In the genomic region with DNA sequence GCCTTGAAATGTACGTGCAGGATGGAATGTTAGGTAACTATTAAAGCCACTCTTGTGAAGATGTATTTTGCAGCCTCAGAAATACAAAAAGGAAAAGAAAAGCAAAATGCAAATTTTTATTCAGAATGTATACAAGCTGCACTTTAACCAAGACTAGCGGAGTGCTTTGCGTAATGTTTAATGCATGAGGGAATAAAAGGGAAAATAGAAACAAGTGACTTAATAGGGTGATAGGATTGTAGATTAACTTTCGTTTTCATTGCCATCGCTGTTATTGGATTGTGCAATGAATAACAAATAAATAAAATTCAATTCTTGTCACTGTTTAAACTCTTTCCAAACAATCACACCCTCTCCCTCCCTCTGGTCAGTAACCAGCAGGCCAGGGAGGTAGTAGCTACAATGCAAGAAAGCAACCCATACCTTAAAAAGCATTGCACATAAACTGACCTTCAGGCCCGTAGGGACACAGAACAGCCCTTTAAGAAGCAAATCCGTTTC, we compare ENCODE assay signal across 8 cellular contexts. TPM values are rescaled to one million over a fixed set of nuclear protein-coding genes. Genes with fewer than 3 reads are reported as not detected.
DNase-seq lines count a peak whose midpoint lies in the region; TF ChIP-seq lines count a peak whose summit lies in the region.

No MANE protein-coding gene starts in this region.

- H3K27ac ChIP-seq in WERI-Rb-1 (peak overlapping the region; percentile 90), iPS DF 6.9 (ENCODE audit: low read length) (no peak overlapping the region), spleen (peak overlapping the region; percentile 91 to 99 (median 96))

- H3K4me1 Mint-ChIP-seq in activated naive CD4-positive, alpha-beta T cell treated with anti-CD3 and anti-CD28 coated beads, Interleukin-2, amount 10 ng/mL, durations not matched to agents 7 days and 5 days, result peaks cover 44% of the 10 kb centered on the region

- peak overlapping the region; percentile 94 for H3K27ac Mint-ChIP-seq in activated naive CD4-positive, alpha-beta T cell treated with anti-CD3 and anti-CD28 coated beads, Interleukin-2, amount 10 ng/mL, durations not matched to agents 7 days and 5 days

- TF ChIP-seq POLR2A in spleen (IDR thresholded peaks at IDR 0.05), result no peak

- H3K27me3 ChIP-seq in WERI-Rb-1 (ENCODE audit: insufficient read depth, low read depth, severe bottlenecking) (no peaks in the 10 kb centered on the region), iPS DF 6.9 (ENCODE audit: control insufficient read depth, insufficient read depth, low read length) (no peaks in the 10 kb centered on the region), spleen (replicated peaks in 1 of 7) (no peaks in the 10 kb centered on the region)

- H3K36me3 ChIP-seq in WERI-Rb-1, result no peaks in the 10 kb centered on the region
- H3K36me3 ChIP-seq in iPS DF 6.9 (ENCODE audit: control insufficient read depth, insufficient read depth, low read length), result peaks cover 2% of the 10 kb centered on the region; the same call in 1 of the 2 replicates
- H3K36me3 ChIP-seq in spleen, result no peaks in the 10 kb centered on the region

- peak; percentile 15 for DNase-seq in activated naive CD4-positive, alpha-beta T cell treated with anti-CD3 and anti-CD28 coated beads, Interleukin-2, amount 10 ng/mL, durations not matched to agents 7 days and 5 days
- DNase-seq in activated naive CD4-positive, alpha-beta T cell (lab: John Stamatoyannopoulos, UW), result no peak
- no peak for DNase-seq in WERI-Rb-1
- DNase-seq in iPS DF 6.9 (ENCODE audit: low read depth, low spot score), result no peak
- no peak for DNase-seq in spleen
- no peak for DNase-seq in 8988T
- DNase-seq in stimulated activated naive CD4-positive, alpha-beta T cell treated with Interleukin-2 at 50 U/mL for 16 hours (lab: John Stamatoyannopoulos, UW), result no peak
- no peak for DNase-seq in activated CD4-positive, alpha-beta T cell treated with anti-CD3 and anti-CD28 coated beads, Interleukin-2, amount 50 U/mL, for 48 hours

- no peaks in the 10 kb centered on the region for H3K9me3 Mint-ChIP-seq in activated naive CD4-positive, alpha-beta T cell treated with anti-CD3 and anti-CD28 coated beads, Interleukin-2, amount 10 ng/mL, durations not matched to agents 7 days and 5 days

- H3K4me1 ChIP-seq in iPS DF 6.9 (ENCODE audit: control insufficient read depth, insufficient read depth, low read length) (peaks cover 3% of the 10 kb centered on the region; the same call in 1 of the 2 replicates), spleen (peaks cover 10 to 56% (median 38%) of the 10 kb centered on the region in 6 donors)

- no peaks in the 10 kb centered on the region for H3K9me3 ChIP-seq in WERI-Rb-1 (ENCODE audit: severe bottlenecking)
- H3K9me3 ChIP-seq in iPS DF 6.9 (ENCODE audit: control insufficient read depth, insufficient read depth, low read length), result no peaks in the 10 kb centered on the region
- H3K9me3 ChIP-seq in spleen, result no peaks in the 10 kb centered on the region

- peak overlapping the region; percentile 100 for H3K4me3 Mint-ChIP-seq in activated naive CD4-positive, alpha-beta T cell treated with anti-CD3 and anti-CD28 coated beads, Interleukin-2, amount 10 ng/mL, durations not matched to agents 7 days and 5 days

- TF ChIP-seq CTCF in WERI-Rb-1 (IDR thresholded peaks at IDR 0.05; ENCODE audit: low read depth, low read length) (no peak), spleen (IDR thresholded peaks at IDR 0.05 in 8 of 11, conservative IDR thresholded peaks at IDR 0.05 in 3 of 11) (no peak)

- H3K27me3 Mint-ChIP-seq in activated naive CD4-positive, alpha-beta T cell treated with anti-CD3 and anti-CD28 coated beads, Interleukin-2, amount 10 ng/mL, durations not matched to agents 7 days and 5 days, result no peaks in the 10 kb centered on the region

- H3K4me3 ChIP-seq in WERI-Rb-1 (ENCODE audit: low read depth, low read length) (peak overlapping the region; percentile 86), iPS DF 6.9 (ENCODE audit: low read length) (peak overlapping the region; percentile 100; the same call in 1 of the 2 replicates), spleen (peak overlapping the region; percentile 80 to 100 (median 94))

- CTCF ChIA-PET in activated naive CD4-positive, alpha-beta T cell treated with anti-CD3 and anti-CD28 coated beads, Interleukin-2, amount 10 ng/mL, durations not matched to agents 7 days and 5 days (lab: Charles Lee), result no interaction called here

- intact Hi-C loops in spleen (cut with DNase I; ENCODE audit: low total_unique reads), result no loop called here

- H3K36me3 Mint-ChIP-seq in activated naive CD4-positive, alpha-beta T cell treated with anti-CD3 and anti-CD28 coated beads, Interleukin-2, amount 10 ng/mL, durations not matched to agents 7 days and 5 days, result peaks cover 12% of the 10 kb centered on the region

- no CpG with 5 or more reads among the region's 7 CpGs for WGBS in iPS DF 6.9 (ENCODE audit: insufficient coverage, insufficient read length)
- 34 to 51% (median 38%) methylated on average over 7 of the region's 7 CpGs for WGBS in spleen, 5 donors

RNA-seq across cellular contexts. Expression of a gene that starts 0.6 kb away (rescaled TPM):
- 100 to 1,000 TPM in 1 of 7 donors, 10 to 100 TPM in 6; 44.2 to 104 (median 82.7) TPM for total RNA-seq in spleen
- polyA plus RNA-seq in spleen, result 10 to 100 TPM; 13.2 to 18.7 (median 15.5) TPM
